8 cellular contexts compared by ENCODE assay signal in genomic region chr19:1237754-1238372, GRCh38. TPM values are rescaled to one million over a fixed set of nuclear protein-coding genes. Genes with fewer than 3 reads are reported as not detected.
A peak's percentile ranks its signal among the peaks of the same experiment; 100 is the strongest.
DNase-seq lines count a peak whose midpoint lies in the region; ATAC-seq and TF ChIP-seq lines count a peak whose summit lies in the region.

Gene CBARP (minus strand): TSS chr19:1238005. CDS start chr19:1236100, 1,905 bp downstream.

- H3K4me3 Mint-ChIP-seq in stimulated activated naive CD8-positive, alpha-beta T cell treated with anti-CD3 and anti-CD28 coated beads, Interleukin-15, amount 100 ng/mL, for 72 hours: peak within 1 kb of the TSS; percentile 69 to 90

- H3K4me1 Mint-ChIP-seq in stimulated activated naive CD8-positive, alpha-beta T cell treated with anti-CD3 and anti-CD28 coated beads, Interleukin-15, amount 100 ng/mL, for 72 hours: peaks cover 39% of the 10 kb centered on the region

- H3K9me3 Mint-ChIP-seq in stimulated activated naive CD8-positive, alpha-beta T cell treated with anti-CD3 and anti-CD28 coated beads, Interleukin-15, amount 100 ng/mL, for 72 hours: no peaks in the 10 kb centered on the region

- no peak for TF ChIP-seq CTCF in LNCaP clone FGC (IDR thresholded peaks at IDR 0.05; ENCODE audit: control insufficient read depth, extremely low read depth, insufficient read depth)
- TF ChIP-seq CTCF in ascending aorta (IDR thresholded peaks at IDR 0.05): no peak

- no peaks in the 10 kb centered on the region for H3K27me3 ChIP-seq in ascending aorta

- no peak within 1 kb of the TSS for H3K27ac Mint-ChIP-seq in stimulated activated naive CD8-positive, alpha-beta T cell treated with anti-CD3 and anti-CD28 coated beads, Interleukin-15, amount 100 ng/mL, for 72 hours

- DNase-seq in EH (ENCODE audit: low read depth): peak; percentile 51
- DNase-seq in LNCaP clone FGC (ENCODE audit: low read depth): no peak
- no peak for DNase-seq in ascending aorta (ENCODE audit: low spot score in 2 of 2)
- no peak for DNase-seq in stimulated activated naive CD8-positive, alpha-beta T cell treated with anti-CD3 and anti-CD28 coated beads, Interleukin-15, amount 100 ng/mL, for 72 hours
- no peak for DNase-seq in A172 (ENCODE audit: low spot score)
- DNase-seq in AML-193 (lab: John Stamatoyannopoulos, UW): no peak
- DNase-seq in GM19238 (ENCODE audit: insufficient read length, low spot score): no peak

- peaks cover 30% of the 10 kb centered on the region for H3K27me3 Mint-ChIP-seq in stimulated activated naive CD8-positive, alpha-beta T cell treated with anti-CD3 and anti-CD28 coated beads, Interleukin-15, amount 100 ng/mL, for 72 hours

- H3K4me1 ChIP-seq in ascending aorta: peaks cover 15 to 31% of the 10 kb centered on the region in 2 donors

- no peaks in the 10 kb centered on the region for H3K36me3 ChIP-seq in ascending aorta

- H3K9me3 ChIP-seq in ascending aorta (no peaks in the 10 kb centered on the region), iPS-18c (ENCODE audit: control insufficient read depth, insufficient read depth, low read length) (no peaks in the 10 kb centered on the region)

- peak within 1 kb of the TSS; percentile 80 to 92 for H3K27ac ChIP-seq in ascending aorta

- intact Hi-C loops in ascending aorta (cut with DNase I): loop anchor here (1.0 to 2.0 kb wide), 2 partner anchors 33 to 65 kb away; partner anchors contain the start of gene STK11

- ATAC-seq in stimulated activated naive CD8-positive, alpha-beta T cell treated with anti-CD3 and anti-CD28 coated beads, Interleukin-15, amount 100 ng/mL, for 72 hours: no peak

- peak within 1 kb of the TSS; percentile 61 for H3K4me3 ChIP-seq in LNCaP clone FGC (ENCODE audit: low read depth, low read length)
- H3K4me3 ChIP-seq in ascending aorta: peak within 1 kb of the TSS; percentile 47 to 71
- peak within 1 kb of the TSS; percentile 68 for H3K4me3 ChIP-seq in iPS-18c (ENCODE audit: insufficient read depth, low read depth, low read length)

RNA-seq across cellular contexts. Expression of gene CBARP, which starts in this region (rescaled TPM):
- total RNA-seq in ascending aorta: 1.9 TPM
- 0.93 and 0.95 TPM in 2 replicates for total RNA-seq in A172 (2014; rRNA removed; shearing (Covaris generic))
